Comparison of ENCODE assay signal across 24 cellular contexts in genomic region chr16:9570521-9570920, GRCh38.
"Had no signal": no experiment of that assay in that cellular context is flagged by ENCODE, and none has a peak within 500 bp of the region (broad histone marks: within the 10 kb centered on the region; RNA-seq: fewer than 3 reads in every experiment).

No MANE protein-coding gene starts in this region.

- H3K4me3 ChIP-seq: colonic mucosa, coronary artery, dorsolateral prefrontal cortex, esophagus muscularis mucosa, esophagus squamous epithelium, gastrocnemius medialis, gastroesophageal sphincter, heart left ventricle, heart right ventricle had no signal

- H3K27ac ChIP-seq: colonic mucosa, coronary artery, dorsolateral prefrontal cortex, epithelial cell of prostate, esophagus muscularis mucosa, esophagus squamous epithelium, foreskin keratinocyte, gastrocnemius medialis, gastroesophageal sphincter, heart left ventricle, heart right ventricle had no signal

- H3K27me3 ChIP-seq: colonic mucosa, dorsolateral prefrontal cortex, esophagus muscularis mucosa, esophagus squamous epithelium, foreskin keratinocyte, gastrocnemius medialis, gastroesophageal sphincter, heart left ventricle, heart right ventricle had no signal

- DNase-seq: colonic mucosa; cortex of kidney; dermis blood vessel endothelial cell; dorsolateral prefrontal cortex; effector CD4-positive, alpha-beta T cell; effector CD8-positive, alpha-beta T cell; effector memory CD4-positive, alpha-beta T cell; effector memory CD8-positive, alpha-beta T cell; endodermal cell; erythroblast; esophagus squamous epithelium; foreskin fibroblast; foreskin keratinocyte; foreskin melanocyte; gastrocnemius medialis; glutamatergic neuron; head of caudate nucleus; heart left ventricle; heart right ventricle had no signal

- H3K9me3 ChIP-seq: colonic mucosa, esophagus muscularis mucosa, esophagus squamous epithelium, gastrocnemius medialis, gastroesophageal sphincter, heart left ventricle had no signal

- H3K4me1 ChIP-seq: colonic mucosa, esophagus muscularis mucosa, esophagus squamous epithelium, foreskin keratinocyte, gastrocnemius medialis, gastroesophageal sphincter, heart left ventricle, heart right ventricle had no signal

- H3K36me3 ChIP-seq: colonic mucosa, esophagus muscularis mucosa, esophagus squamous epithelium, gastrocnemius medialis, gastroesophageal sphincter, heart left ventricle, heart right ventricle had no signal

- ATAC-seq: effector memory CD8-positive, alpha-beta T cell; esophagus mucosa; foreskin keratinocyte; gastrocnemius medialis; gastroesophageal sphincter; heart left ventricle; heart right ventricle had no signal
